Comparison of ENCODE assay signal across 1 cellular context in genomic region chr4:88569944-88570455, GRCh38.
TF ChIP-seq lines count a peak whose summit lies in the region.

No MANE protein-coding gene starts in this region.

TF ChIP-seq in HepG2, 621 proteins besides CTCF, POLR2A, EP300 and RAD21:
- TF ChIP-seq ZNF513 (CRISPR knock-in tag; conservative IDR thresholded peaks at IDR 0.05), result no peak
- TF ChIP-seq NRL (CRISPR knock-in tag; IDR thresholded peaks at IDR 0.05; ENCODE audit: borderline replicate concordance), result no peak
